ENCODE assay signal across 1 cellular context in genomic region chr6:30626484-30627366, GRCh38.
TF ChIP-seq lines count a peak whose summit lies in the region.

TSS of gene ATAT1 (plus strand) at chr6:30626874.

TF ChIP-seq in HepG2, 621 proteins besides CTCF, POLR2A, EP300 and RAD21 (continued from another document and continues in another):
- no peak for TF ChIP-seq E2F5 (CRISPR knock-in tag; conservative IDR thresholded peaks at IDR 0.05)
- no peak for TF ChIP-seq FLYWCH1 (CRISPR knock-in tag; IDR thresholded peaks at IDR 0.05)
- TF ChIP-seq, protein P1, sequence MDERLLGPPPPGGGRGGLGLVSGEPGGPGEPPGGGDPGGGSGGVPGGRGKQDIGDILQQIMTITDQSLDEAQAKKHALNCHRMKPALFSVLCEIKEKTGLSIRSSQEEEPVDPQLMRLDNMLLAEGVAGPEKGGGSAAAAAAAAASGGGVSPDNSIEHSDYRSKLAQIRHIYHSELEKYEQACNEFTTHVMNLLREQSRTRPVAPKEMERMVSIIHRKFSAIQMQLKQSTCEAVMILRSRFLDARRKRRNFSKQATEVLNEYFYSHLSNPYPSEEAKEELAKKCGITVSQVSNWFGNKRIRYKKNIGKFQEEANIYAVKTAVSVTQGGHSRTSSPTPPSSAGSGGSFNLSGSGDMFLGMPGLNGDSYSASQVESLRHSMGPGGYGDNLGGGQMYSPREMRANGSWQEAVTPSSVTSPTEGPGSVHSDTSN (CRISPR knock-in tag; IDR thresholded peaks at IDR 0.05) = no peak
- no peak for TF ChIP-seq HMGA1 (CRISPR knock-in tag; conservative IDR thresholded peaks at IDR 0.05)
- TF ChIP-seq ZNF3 (CRISPR knock-in tag; IDR thresholded peaks at IDR 0.05) = no peak
- peak; percentile 76 for TF ChIP-seq RXRA (CRISPR knock-in tag; IDR thresholded peaks at IDR 0.05)
- TF ChIP-seq ZNF644 (CRISPR knock-in tag; IDR thresholded peaks at IDR 0.05; ENCODE audit: low read depth) = no peak; the same call in 1 of the 2 replicates
- TF ChIP-seq U2AF1 (optimal IDR thresholded peaks at IDR 0.05; ENCODE audit: low read depth, low read length) = peak; percentile 42
- TF ChIP-seq SSRP1 (CRISPR knock-in tag; IDR thresholded peaks at IDR 0.05) = peak; percentile 95
- no peak for TF ChIP-seq ZNF879 (CRISPR knock-in tag; IDR thresholded peaks at IDR 0.05)
- TF ChIP-seq, protein P2, sequence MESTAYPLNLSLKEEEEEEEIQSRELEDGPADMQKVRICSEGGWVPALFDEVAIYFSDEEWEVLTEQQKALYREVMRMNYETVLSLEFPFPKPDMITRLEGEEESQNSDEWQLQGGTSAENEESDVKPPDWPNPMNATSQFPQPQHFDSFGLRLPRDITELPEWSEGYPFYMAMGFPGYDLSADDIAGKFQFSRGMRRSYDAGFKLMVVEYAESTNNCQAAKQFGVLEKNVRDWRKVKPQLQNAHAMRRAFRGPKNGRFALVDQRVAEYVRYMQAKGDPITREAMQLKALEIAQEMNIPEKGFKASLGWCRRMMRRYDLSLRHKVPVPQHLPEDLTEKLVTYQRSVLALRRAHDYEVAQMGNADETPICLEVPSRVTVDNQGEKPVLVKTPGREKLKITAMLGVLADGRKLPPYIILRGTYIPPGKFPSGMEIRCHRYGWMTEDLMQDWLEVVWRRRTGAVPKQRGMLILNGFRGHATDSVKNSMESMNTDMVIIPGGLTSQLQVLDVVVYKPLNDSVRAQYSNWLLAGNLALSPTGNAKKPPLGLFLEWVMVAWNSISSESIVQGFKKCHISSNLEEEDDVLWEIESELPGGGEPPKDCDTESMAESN (CRISPR knock-in tag; conservative IDR thresholded peaks at IDR 0.05) = peak; percentile 88
- no peak for TF ChIP-seq JDP2 (CRISPR knock-in tag; IDR thresholded peaks at IDR 0.05; ENCODE audit: borderline replicate concordance)
- TF ChIP-seq, protein P3, sequence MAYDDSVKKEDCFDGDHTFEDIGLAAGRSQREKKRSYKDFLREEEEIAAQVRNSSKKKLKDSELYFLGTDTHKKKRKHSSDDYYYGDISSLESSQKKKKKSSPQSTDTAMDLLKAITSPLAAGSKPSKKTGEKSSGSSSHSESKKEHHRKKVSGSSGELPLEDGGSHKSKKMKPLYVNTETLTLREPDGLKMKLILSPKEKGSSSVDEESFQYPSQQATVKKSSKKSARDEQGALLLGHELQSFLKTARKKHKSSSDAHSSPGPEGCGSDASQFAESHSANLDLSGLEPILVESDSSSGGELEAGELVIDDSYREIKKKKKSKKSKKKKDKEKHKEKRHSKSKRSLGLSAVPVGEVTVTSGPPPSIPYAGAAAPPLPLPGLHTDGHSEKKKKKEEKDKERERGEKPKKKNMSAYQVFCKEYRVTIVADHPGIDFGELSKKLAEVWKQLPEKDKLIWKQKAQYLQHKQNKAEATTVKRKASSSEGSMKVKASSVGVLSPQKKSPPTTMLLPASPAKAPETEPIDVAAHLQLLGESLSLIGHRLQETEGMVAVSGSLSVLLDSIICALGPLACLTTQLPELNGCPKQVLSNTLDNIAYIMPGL (CRISPR knock-in tag; IDR thresholded peaks at IDR 0.05; ENCODE audit: borderline replicate concordance in 1 of 2, low read depth in 1 of 2) = peak; percentile 68 to 84; a peak in 3 of 4 replicates
- no peak for TF ChIP-seq REXO4 (CRISPR knock-in tag; IDR thresholded peaks at IDR 0.05; ENCODE audit: borderline replicate concordance)
- TF ChIP-seq, protein P4, sequence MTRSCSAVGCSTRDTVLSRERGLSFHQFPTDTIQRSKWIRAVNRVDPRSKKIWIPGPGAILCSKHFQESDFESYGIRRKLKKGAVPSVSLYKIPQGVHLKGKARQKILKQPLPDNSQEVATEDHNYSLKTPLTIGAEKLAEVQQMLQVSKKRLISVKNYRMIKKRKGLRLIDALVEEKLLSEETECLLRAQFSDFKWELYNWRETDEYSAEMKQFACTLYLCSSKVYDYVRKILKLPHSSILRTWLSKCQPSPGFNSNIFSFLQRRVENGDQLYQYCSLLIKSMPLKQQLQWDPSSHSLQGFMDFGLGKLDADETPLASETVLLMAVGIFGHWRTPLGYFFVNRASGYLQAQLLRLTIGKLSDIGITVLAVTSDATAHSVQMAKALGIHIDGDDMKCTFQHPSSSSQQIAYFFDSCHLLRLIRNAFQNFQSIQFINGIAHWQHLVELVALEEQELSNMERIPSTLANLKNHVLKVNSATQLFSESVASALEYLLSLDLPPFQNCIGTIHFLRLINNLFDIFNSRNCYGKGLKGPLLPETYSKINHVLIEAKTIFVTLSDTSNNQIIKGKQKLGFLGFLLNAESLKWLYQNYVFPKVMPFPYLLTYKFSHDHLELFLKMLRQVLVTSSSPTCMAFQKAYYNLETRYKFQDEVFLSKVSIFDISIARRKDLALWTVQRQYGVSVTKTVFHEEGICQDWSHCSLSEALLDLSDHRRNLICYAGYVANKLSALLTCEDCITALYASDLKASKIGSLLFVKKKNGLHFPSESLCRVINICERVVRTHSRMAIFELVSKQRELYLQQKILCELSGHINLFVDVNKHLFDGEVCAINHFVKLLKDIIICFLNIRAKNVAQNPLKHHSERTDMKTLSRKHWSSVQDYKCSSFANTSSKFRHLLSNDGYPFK (CRISPR knock-in tag; IDR thresholded peaks at IDR 0.05; ENCODE audit: borderline replicate concordance) = peak; percentile 90; the same call in 1 of the 2 replicates
- peak; percentile 87 for TF ChIP-seq SIN3A (IDR thresholded peaks at IDR 0.05; ENCODE audit: borderline replicate concordance, low read depth, low read length)
- peak; percentile 90 for TF ChIP-seq ZNF883 (CRISPR knock-in tag; IDR thresholded peaks at IDR 0.05; ENCODE audit: not compliant biosample characterization)
- 0 out of 2 replicates have a peak, but pooled peaks have one; percentile 37 for TF ChIP-seq ZNF101 (CRISPR knock-in tag; IDR thresholded peaks at IDR 0.05; ENCODE audit: borderline replicate concordance, low read depth)
- 0 out of 2 replicates have a peak, but pooled peaks have one; percentile 62 for TF ChIP-seq NFAT5 (CRISPR knock-in tag; IDR thresholded peaks at IDR 0.05)
- TF ChIP-seq GPN1 (CRISPR knock-in tag; IDR thresholded peaks at IDR 0.05; ENCODE audit: borderline replicate concordance) = no peak
- peak; percentile 81 for TF ChIP-seq ZNF776 (CRISPR knock-in tag; IDR thresholded peaks at IDR 0.05)
- peak; percentile 62; the same call in 1 of the 2 replicates for TF ChIP-seq GATAD2A (CRISPR knock-in tag; IDR thresholded peaks at IDR 0.05)
- peak; percentile 64; the same call in 1 of the 2 replicates for TF ChIP-seq ZXDC (CRISPR knock-in tag; IDR thresholded peaks at IDR 0.05)
- peak; percentile 71 for TF ChIP-seq FOXP4 (CRISPR knock-in tag; IDR thresholded peaks at IDR 0.05)
- no peak for TF ChIP-seq EEA1 (CRISPR knock-in tag; IDR thresholded peaks at IDR 0.05; ENCODE audit: borderline replicate concordance)
- no peak for TF ChIP-seq ZNF251 (CRISPR knock-in tag; IDR thresholded peaks at IDR 0.05)
- no peak; the same call in none of the 2 replicates for TF ChIP-seq ZNF431 (CRISPR knock-in tag; IDR thresholded peaks at IDR 0.05; ENCODE audit: borderline replicate concordance, low read depth)
- TF ChIP-seq HNF1B (CRISPR knock-in tag; IDR thresholded peaks at IDR 0.05) = peak; percentile 85
- no peak for TF ChIP-seq TAF15 (IDR thresholded peaks at IDR 0.05; ENCODE audit: low read depth, low read length, poor library complexity, severe bottlenecking)
- peak; percentile 83; the same call in 1 of the 2 replicates for TF ChIP-seq ZNF773 (CRISPR knock-in tag; IDR thresholded peaks at IDR 0.05; ENCODE audit: borderline replicate concordance)
- TF ChIP-seq HIVEP1 (CRISPR knock-in tag; IDR thresholded peaks at IDR 0.05) = peak; percentile 84; the same call in 1 of the 2 replicates
- TF ChIP-seq HINFP (CRISPR knock-in tag; IDR thresholded peaks at IDR 0.05; ENCODE audit: low read depth) = peak; percentile 77; the same call in 1 of the 2 replicates
- TF ChIP-seq, protein P5, sequence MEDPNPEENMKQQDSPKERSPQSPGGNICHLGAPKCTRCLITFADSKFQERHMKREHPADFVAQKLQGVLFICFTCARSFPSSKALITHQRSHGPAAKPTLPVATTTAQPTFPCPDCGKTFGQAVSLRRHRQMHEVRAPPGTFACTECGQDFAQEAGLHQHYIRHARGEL (CRISPR knock-in tag; IDR thresholded peaks at IDR 0.05) = no peak
